In genomic region chr9:134708672-134709038, GRCh38 we compare ENCODE assay signal across 22 cellular contexts.
A peak's percentile ranks its signal among the peaks of the same experiment; 100 is the strongest.
DNase-seq lines count a peak whose midpoint lies in the region; ATAC-seq and TF ChIP-seq lines count a peak whose summit lies in the region.
"Had no signal": no experiment of that assay in that cellular context is flagged by ENCODE, and none has a peak within 500 bp of the region (broad histone marks: within the 10 kb centered on the region; RNA-seq: fewer than 3 reads in every experiment).

No MANE protein-coding gene starts in this region.

- peaks cover 0 to 2% (median 0%) of the 10 kb centered on the region in 5 experiments for H3K9me3 Mint-ChIP-seq in brain

- peaks cover 3% of the 10 kb centered on the region for H3K27me3 Mint-ChIP-seq in brain
- H3K27me3 Mint-ChIP-seq: activated naive CD8-positive, alpha-beta T cell had no signal

- no peak overlapping the region for H3K4me3 Mint-ChIP-seq in brain
- H3K4me3 Mint-ChIP-seq: activated naive CD8-positive, alpha-beta T cell; T-helper 1 cell treated with Interleukin-12 subunit alpha and Interleukin-12 subunit beta and Interleukin-4 antibody, amounts not matched to agents 30 μg/mL and 1 μg/mL, for 36 hours had no signal

- peaks cover 7% of the 10 kb centered on the region for H3K36me3 Mint-ChIP-seq in brain
- H3K36me3 Mint-ChIP-seq: activated naive CD8-positive, alpha-beta T cell had no signal

- TF ChIP-seq CTCF in brain (conservative IDR thresholded peaks at IDR 0.05) (no peak), uterus (IDR thresholded peaks at IDR 0.05) (no peak)

- H3K9ac ChIP-seq in muscle layer of colon (ENCODE audit: low read length), result peak overlapping the region; percentile 7

- peak overlapping the region; percentile 95 for H3K27ac ChIP-seq in muscle layer of colon (ENCODE audit: low read depth, low read length)
- H3K27ac ChIP-seq in uterus, result peak overlapping the region; percentile 90 to 95
- H3K27ac ChIP-seq: epithelial cell of prostate, pancreas, suprapubic skin, VCaP had no signal

- H3K9me3 ChIP-seq in muscle layer of colon (ENCODE audit: low read length) (no peaks in the 10 kb centered on the region), uterus (no peaks in the 10 kb centered on the region), MG63 (no peaks in the 10 kb centered on the region)
- H3K9me3 ChIP-seq: gastrocnemius medialis, mucosa of descending colon, pancreas, suprapubic skin had no signal

- H3K4me3 ChIP-seq in muscle layer of colon (ENCODE audit: low read depth in 1 of 2, low read length in 2 of 2) (peak overlapping the region in 1 of 2 donors; percentile 29), uterus (no peak overlapping the region), MG63 (no peak overlapping the region)
- H3K4me3 ChIP-seq: gastrocnemius medialis, mucosa of descending colon, pancreas, skin epidermis, suprapubic skin had no signal

- ATAC-seq in GM21737 (IDR thresholded peaks at IDR 0.05; ENCODE audit: unreplicated experiment), result no peak
- ATAC-seq: gastrocnemius medialis, left lobe of liver, mucosa of descending colon, pancreas had no signal

- H3K27me3 ChIP-seq in muscle layer of colon (ENCODE audit: control insufficient read depth in 1 of 2, insufficient read depth in 2 of 2, low read length in 2 of 2), result no peaks in the 10 kb centered on the region
- no peaks in the 10 kb centered on the region for H3K27me3 ChIP-seq in uterus
- H3K27me3 ChIP-seq in MG63, result no peaks in the 10 kb centered on the region
- H3K27me3 ChIP-seq: pancreas had no signal

- peak in 1 of 2 donors; percentile 14 for TF ChIP-seq POLR2A in uterus (IDR thresholded peaks at IDR 0.05)

- peaks cover 61% of the 10 kb centered on the region for H3K4me1 Mint-ChIP-seq in brain

- peak; percentile 48 for DNase-seq in NCI-H345 (lab: John Stamatoyannopoulos, UW)
- no peak for DNase-seq in NCI-H345 treated with DMSO at 0.1 percent for 48 hours (lab: John Stamatoyannopoulos, UW; ENCODE audit: unreplicated experiment)
- DNase-seq in uterus, result no peak
- no peak for DNase-seq in MG63
- no peak for DNase-seq in NCI-H226
- DNase-seq: DMS153; gastrocnemius medialis; NCI-H1417; SHP77; stimulated activated CD4-positive, alpha-beta T cell treated with anti-CD3 and anti-CD28 coated beads, Interleukin-4, amount 100 ng/mL, for 4 hours had no signal

- H3K4me1 ChIP-seq in muscle layer of colon (ENCODE audit: insufficient read depth, low read length) (peaks cover 94% of the 10 kb centered on the region), uterus (peaks cover 21 to 51% of the 10 kb centered on the region in 2 donors)
- H3K4me1 ChIP-seq: pancreas had no signal

- H3K36me3 ChIP-seq in muscle layer of colon (ENCODE audit: insufficient read depth, low read length) (peaks cover 6% of the 10 kb centered on the region), uterus (no peaks in the 10 kb centered on the region), MG63 (peaks cover 14% of the 10 kb centered on the region)
- H3K36me3 ChIP-seq: gastrocnemius medialis, pancreas, suprapubic skin had no signal

- peak overlapping the region; percentile 81 to 96 (median 85) for H3K27ac Mint-ChIP-seq in brain
- H3K27ac Mint-ChIP-seq: activated naive CD8-positive, alpha-beta T cell; T-helper 1 cell treated with Interleukin-12 subunit alpha and Interleukin-12 subunit beta and Interleukin-4 antibody, amounts not matched to agents 30 μg/mL and 1 μg/mL, for 36 hours had no signal

- intact Hi-C loops in uterus (cut with DNase I; ENCODE audit: low total_unique reads), result no loop called here
